In the genomic region with DNA sequence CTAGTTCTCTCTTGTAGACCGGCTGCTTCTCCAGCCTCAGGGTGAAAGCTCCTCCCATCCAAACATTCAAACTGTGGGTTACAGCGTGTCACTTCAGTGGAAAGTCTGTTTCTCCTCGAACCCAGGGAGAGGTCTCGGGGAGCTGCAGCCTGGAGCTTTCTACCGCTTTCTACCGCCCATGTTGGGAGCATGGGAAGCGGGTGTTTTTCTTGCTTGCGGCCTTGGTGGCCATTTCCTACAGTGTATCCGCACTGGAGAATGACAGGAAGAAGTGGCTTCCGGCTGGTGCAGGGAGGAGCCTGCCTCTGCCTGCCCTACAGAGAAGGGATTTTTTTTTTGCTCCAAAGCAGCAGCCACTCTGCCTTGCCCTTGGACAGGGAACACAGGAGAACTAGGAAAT, we compare ENCODE assay signal across 13 cellular contexts. TPM values are rescaled to one million over a fixed set of nuclear protein-coding genes. Genes with fewer than 3 reads are reported as not detected.
DNase-seq lines count a peak whose midpoint lies in the region; ATAC-seq and TF ChIP-seq lines count a peak whose summit lies in the region.
"Had no signal": no experiment of that assay in that cellular context is flagged by ENCODE, and none has a peak within 500 bp of the region (broad histone marks: within the 10 kb centered on the region; RNA-seq: fewer than 3 reads in every experiment).

No MANE protein-coding gene starts in this region.

- no peaks in the 10 kb centered on the region for H3K27me3 ChIP-seq in lung (ENCODE audit: control insufficient read depth, insufficient read depth)
- H3K27me3 ChIP-seq in upper lobe of right lung = no peaks in the 10 kb centered on the region
- H3K27me3 ChIP-seq: cardiac muscle cell had no signal

- H3K27ac ChIP-seq in lung (ENCODE audit: low read depth in 1 of 2, low read length in 1 of 2) (peak overlapping the region; percentile 42 to 88), upper lobe of right lung (peak overlapping the region; percentile 71)
- H3K27ac ChIP-seq: cardiac muscle cell had no signal

- TF ChIP-seq CTCF in lung (IDR thresholded peaks at IDR 0.05; ENCODE audit: control extremely low read depth, extremely low read depth) = no peak
- TF ChIP-seq CTCF in upper lobe of right lung (IDR thresholded peaks at IDR 0.05) = no peak

- peaks cover 0 to 2% of the 10 kb centered on the region in 2 donors for H3K4me1 ChIP-seq in lung (ENCODE audit: control insufficient read depth in 2 of 2, insufficient read depth in 2 of 2, low read length in 2 of 2)
- peaks cover 25% of the 10 kb centered on the region for H3K4me1 ChIP-seq in upper lobe of right lung

- no peaks in the 10 kb centered on the region for H3K27me3 Mint-ChIP-seq in activated naive CD4-positive, alpha-beta T cell treated with anti-CD3 and anti-CD28 coated beads for 36 hours (ENCODE audit: low read depth)
- H3K27me3 Mint-ChIP-seq in dendritic cell treated with granulocyte-macrophage colony-stimulating factor and Interleukin-4, amounts not matched to agents 40 ng/mL and 50 ng/mL, for 4 days = peaks cover 30% of the 10 kb centered on the region
- H3K27me3 Mint-ChIP-seq: type B pancreatic cell had no signal

- intact Hi-C loops in activated naive CD4-positive, alpha-beta T cell treated with anti-CD3 and anti-CD28 coated beads for 36 hours (cut with micrococcal nuclease) = no loop called here
- intact Hi-C loops in dendritic cell treated with granulocyte-macrophage colony-stimulating factor and Interleukin-4, amounts not matched to agents 40 ng/mL and 50 ng/mL, for 4 days (cut with micrococcal nuclease) = no loop called here
- intact Hi-C loops in upper lobe of right lung (cut with DNase I) = no loop called here

- DNase-seq in activated naive CD4-positive, alpha-beta T cell treated with anti-CD3 and anti-CD28 coated beads for 36 hours = peak; percentile 60
- no peak for DNase-seq in activated naive CD4-positive, alpha-beta T cell treated with Interleukin-2 at 50 U/mL for 16 hours
- DNase-seq in lung (ENCODE audit: low spot score) = no peak
- peak; percentile 44 for DNase-seq in upper lobe of right lung
- DNase-seq in NCI-H2171 treated with DMSO at 0.1 percent for 48 hours (lab: John Stamatoyannopoulos, UW) = no peak
- DNase-seq in NCI-H2107 (lab: John Stamatoyannopoulos, UW) = no peak
- DNase-seq: activated CD4-positive, alpha-beta T cell treated with anti-CD3 and anti-CD28 coated beads, Interleukin-2, amount 50 U/mL, for 4 hours; nephron progenitor cell; stimulated activated CD4-positive, alpha-beta T cell treated with anti-CD3 and anti-CD28 coated beads, Interleukin-4, amount 100 ng/mL, for 4 hours had no signal

- H3K36me3 Mint-ChIP-seq in activated naive CD4-positive, alpha-beta T cell treated with anti-CD3 and anti-CD28 coated beads for 36 hours (ENCODE audit: low read depth) = peaks cover 3% of the 10 kb centered on the region
- no peaks in the 10 kb centered on the region for H3K36me3 Mint-ChIP-seq in dendritic cell treated with granulocyte-macrophage colony-stimulating factor and Interleukin-4, amounts not matched to agents 40 ng/mL and 50 ng/mL, for 4 days (ENCODE audit: low read depth)
- H3K36me3 Mint-ChIP-seq: type B pancreatic cell had no signal

- CTCF ChIA-PET in activated naive CD4-positive, alpha-beta T cell treated with anti-CD3 and anti-CD28 coated beads for 36 hours (lab: Charles Lee) = interaction anchor here (0.6 to 1.3 kb wide), 3 partner anchors 16 to 307 kb away, joined by 3 to 4 read pairs (median 4); no protein-coding TSS in a partner anchor

- peak; percentile 14 for ATAC-seq in lung (ENCODE audit: insufficient read depth, low FRiP score)
- ATAC-seq in upper lobe of right lung = peak; percentile 59
- ATAC-seq in GM19452 (IDR thresholded peaks at IDR 0.05; ENCODE audit: unreplicated experiment) = no peak

- peaks cover 0 to 2% of the 10 kb centered on the region in 2 donors for H3K9me3 ChIP-seq in lung (ENCODE audit: control insufficient read depth in 2 of 2, insufficient read depth in 1 of 2, low read length in 1 of 2)
- no peaks in the 10 kb centered on the region for H3K9me3 ChIP-seq in upper lobe of right lung

- peaks cover 12% of the 10 kb centered on the region for H3K9me3 Mint-ChIP-seq in activated naive CD4-positive, alpha-beta T cell treated with anti-CD3 and anti-CD28 coated beads for 36 hours
- H3K9me3 Mint-ChIP-seq in dendritic cell treated with granulocyte-macrophage colony-stimulating factor and Interleukin-4, amounts not matched to agents 40 ng/mL and 50 ng/mL, for 4 days = peaks cover 14% of the 10 kb centered on the region

- H3K4me3 ChIP-seq in lung (no peak overlapping the region), upper lobe of right lung (no peak overlapping the region)
- H3K4me3 ChIP-seq: cardiac muscle cell had no signal

- H3K4me3 Mint-ChIP-seq in activated naive CD4-positive, alpha-beta T cell treated with anti-CD3 and anti-CD28 coated beads for 36 hours = peak overlapping the region; percentile 41
- peak overlapping the region; percentile 30 for H3K4me3 Mint-ChIP-seq in dendritic cell treated with granulocyte-macrophage colony-stimulating factor and Interleukin-4, amounts not matched to agents 40 ng/mL and 50 ng/mL, for 4 days
- H3K4me3 Mint-ChIP-seq: nephron progenitor cell, type B pancreatic cell had no signal

- peaks cover 67% of the 10 kb centered on the region for H3K4me1 Mint-ChIP-seq in activated naive CD4-positive, alpha-beta T cell treated with anti-CD3 and anti-CD28 coated beads for 36 hours (ENCODE audit: low read depth)
- peaks cover 67% of the 10 kb centered on the region for H3K4me1 Mint-ChIP-seq in dendritic cell treated with granulocyte-macrophage colony-stimulating factor and Interleukin-4, amounts not matched to agents 40 ng/mL and 50 ng/mL, for 4 days (ENCODE audit: low read depth)

- H3K36me3 ChIP-seq in lung (ENCODE audit: control insufficient read depth in 2 of 2, insufficient read depth in 2 of 2, low read length in 2 of 2) (no peaks in the 10 kb centered on the region), upper lobe of right lung (no peaks in the 10 kb centered on the region)
- H3K36me3 ChIP-seq: cardiac muscle cell had no signal

- no peak overlapping the region for H3K27ac Mint-ChIP-seq in activated naive CD4-positive, alpha-beta T cell treated with anti-CD3 and anti-CD28 coated beads for 36 hours
- H3K27ac Mint-ChIP-seq in dendritic cell treated with granulocyte-macrophage colony-stimulating factor and Interleukin-4, amounts not matched to agents 40 ng/mL and 50 ng/mL, for 4 days = peak overlapping the region; percentile 74
- H3K27ac Mint-ChIP-seq: nephron progenitor cell, type B pancreatic cell had no signal

- 17 to 44% methylated on average over 10 of the region's 10 CpGs for WGBS in lung, 2 donors

RNA-seq across cellular contexts. Expression of gene ZFP36L1, which starts 21.2 kb away (rescaled TPM):
- 10 to 100 TPM; 76.8 to 85.1 TPM for total RNA-seq in activated naive CD4-positive, alpha-beta T cell treated with anti-CD3 and anti-CD28 coated beads for 36 hours
- total RNA-seq in lung (100 to 1,000 TPM; 245 to 289 TPM), upper lobe of right lung (187 TPM)
- polyA plus RNA-seq in lung = 100 to 1,000 TPM in 1 of 2 donors, 10 to 100 TPM in 1; 63.7 to 364 TPM

Comparison
In these comparisons a context has a peak if more than half of its experiments do, and no peak if none do; other contexts are left out.
1. DNase-seq: peak in activated naive CD4-positive, alpha-beta T cell treated with anti-CD3 and anti-CD28 coated beads for 36 hours (single experiment) and upper lobe of right lung (single experiment); none in activated naive CD4-positive, alpha-beta T cell treated with Interleukin-2 at 50 U/mL for 16 hours (single experiment), lung (single experiment), NCI-H2171 treated with DMSO at 0.1 percent for 48 hours (single experiment) and NCI-H2107 (single experiment).